In genomic region chr14:23095196-23096108, GRCh38 we compare ENCODE assay signal across 1 cellular context.
A peak's percentile ranks its signal among the peaks of the same experiment; 100 is the strongest.
TF ChIP-seq lines count a peak whose summit lies in the region.

Gene C14orf119 (plus strand): TSS chr14:23095505. CDS start chr14:23097659, 2,154 bp downstream.

TF ChIP-seq in HEK293, 187 proteins besides CTCF, POLR2A, EP300 and RAD21 (continued from another document):
- TF ChIP-seq AEBP2 (tag by site-specific recombination; IDR thresholded peaks at IDR 0.05; ENCODE audit: borderline replicate concordance) (no peak), KLF7 (tag by site-specific recombination; IDR thresholded peaks at IDR 0.05; ENCODE audit: borderline replicate concordance) (no peak), ZNF302 (tag by site-specific recombination; IDR thresholded peaks at IDR 0.05; ENCODE audit: low read depth) (no peak), ZNF621 (tag by site-specific recombination; IDR thresholded peaks at IDR 0.05) (no peak), WT1 (tag by site-specific recombination; IDR thresholded peaks at IDR 0.05) (no peak), ZNF521 (tag by site-specific recombination; IDR thresholded peaks at IDR 0.05) (no peak), ZNF341 (tag by site-specific recombination; IDR thresholded peaks at IDR 0.05; ENCODE audit: low read depth) (peak; percentile 53), KLF17 (tag by site-specific recombination; IDR thresholded peaks at IDR 0.05) (peak; percentile 47), ZNF274 (IDR thresholded peaks at IDR 0.05; ENCODE audit: low read length) (no peak), ZNF274 (tag by site-specific recombination; IDR thresholded peaks at IDR 0.05; ENCODE audit: borderline replicate concordance) (no peak), ZNF561 (tag by site-specific recombination; IDR thresholded peaks at IDR 0.05; ENCODE audit: borderline replicate concordance) (no peak), ZNF544 (tag by site-specific recombination; IDR thresholded peaks at IDR 0.05) (no peak), ZNF48 (tag by site-specific recombination; IDR thresholded peaks at IDR 0.05) (no peak), ZNF266 (tag by site-specific recombination; IDR thresholded peaks at IDR 0.05; ENCODE audit: low read depth) (no peak), ZNF37A (tag by site-specific recombination; IDR thresholded peaks at IDR 0.05) (no peak), PRDM4 (tag by site-specific recombination; IDR thresholded peaks at IDR 0.05) (no peak), ZNF2 (tag by site-specific recombination; IDR thresholded peaks at IDR 0.05) (0 out of 2 replicates have a peak, but pooled peaks have one; percentile 14), ZNF221 (tag by site-specific recombination; IDR thresholded peaks at IDR 0.05; ENCODE audit: borderline replicate concordance) (no peak), ZBTB17 (tag by site-specific recombination; IDR thresholded peaks at IDR 0.05) (peak; percentile 27; the same call in 1 of the 2 replicates), ZNF362 (tag by site-specific recombination; IDR thresholded peaks at IDR 0.05) (no peak), ZNF157 (tag by site-specific recombination; IDR thresholded peaks at IDR 0.05) (no peak), ZSCAN23 (tag by site-specific recombination; IDR thresholded peaks at IDR 0.05) (no peak), ZEB2 (tag by site-specific recombination; IDR thresholded peaks at IDR 0.05) (0 out of 2 replicates have a peak, but pooled peaks have one; percentile 15), KLF10 (tag by site-specific recombination; IDR thresholded peaks at IDR 0.05) (0 out of 2 replicates have a peak, but pooled peaks have one; percentile 31), GLIS2 (tag by site-specific recombination; IDR thresholded peaks at IDR 0.05) (no peak), IKZF3 (tag by site-specific recombination; IDR thresholded peaks at IDR 0.05) (no peak), ZNF19 (tag by site-specific recombination; IDR thresholded peaks at IDR 0.05; ENCODE audit: low read depth) (no peak), ZNF148 (tag by site-specific recombination; IDR thresholded peaks at IDR 0.05; ENCODE audit: borderline replicate concordance) (no peak), PRDM2 (tag by site-specific recombination; IDR thresholded peaks at IDR 0.05; ENCODE audit: borderline replicate concordance) (no peak), ZNF560 (tag by site-specific recombination; IDR thresholded peaks at IDR 0.05; ENCODE audit: borderline replicate concordance) (no peak), ZNF423 (tag by site-specific recombination; IDR thresholded peaks at IDR 0.05) (no peak), BCL11A (tag by site-specific recombination; IDR thresholded peaks at IDR 0.05; ENCODE audit: low read depth) (no peak)
